Comparison of ENCODE assay signal across 8 cellular contexts in the genomic region with DNA sequence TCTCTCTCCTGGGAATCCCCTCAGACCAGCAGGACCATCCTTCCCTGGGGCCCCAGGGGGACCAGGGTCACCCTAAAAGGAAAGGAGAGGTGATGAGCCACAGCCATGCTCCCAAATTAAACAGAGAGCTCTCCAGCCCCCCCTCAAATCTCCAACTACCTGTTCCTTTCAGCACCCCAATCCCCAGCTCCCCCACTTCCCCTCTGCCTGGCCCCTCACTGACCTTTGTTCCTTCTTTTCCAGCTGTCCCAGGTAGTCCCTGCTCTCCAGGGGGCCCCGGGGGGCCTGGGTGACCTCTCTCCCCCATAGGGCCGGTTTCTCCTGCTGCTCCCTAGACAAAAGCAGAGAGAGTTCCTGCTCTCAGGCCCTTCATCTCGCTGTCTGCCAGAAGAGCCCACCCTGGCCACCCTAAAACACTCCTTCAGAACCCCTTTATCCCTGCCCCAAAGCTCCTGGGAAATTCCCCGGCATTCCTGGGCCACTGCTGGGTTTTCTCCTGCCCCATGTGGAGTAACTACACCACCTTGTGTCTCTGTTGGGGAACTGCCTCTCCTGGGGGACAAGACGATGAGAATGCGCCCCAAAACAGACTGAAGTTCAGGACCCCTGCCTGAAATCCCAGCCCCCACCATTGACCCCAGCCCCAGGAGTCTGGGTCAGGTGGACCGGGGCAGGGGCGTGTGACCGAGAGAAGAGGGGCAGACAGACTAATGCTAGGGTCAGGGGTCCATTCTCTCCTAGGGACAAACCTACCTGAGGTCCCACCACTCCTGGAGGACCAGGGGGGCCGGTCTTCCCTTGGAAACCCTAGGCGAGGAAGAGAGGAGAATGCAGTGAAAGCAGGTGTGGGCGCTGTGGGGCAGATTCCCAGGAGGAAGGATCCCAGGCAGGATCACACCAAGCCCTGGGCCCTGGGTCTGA. TPM values are rescaled to one million over a fixed set of nuclear protein-coding genes. Genes with fewer than 3 reads are reported as not detected.
DNase-seq lines count a peak whose midpoint lies in the region; FAIRE-seq and TF ChIP-seq lines count a peak whose summit lies in the region.
"Had no signal": no experiment of that assay in that cellular context is flagged by ENCODE, and none has a peak within 500 bp of the region (broad histone marks: within the 10 kb centered on the region; RNA-seq: fewer than 3 reads in every experiment).

No MANE protein-coding gene starts in this region.

- intact Hi-C loops in esophagus squamous epithelium (cut with DNase I), result no loop called here
- intact Hi-C loops in vagina (cut with DNase I), result no loop called here

- H2AFZ ChIP-seq in OCI-LY1 (ENCODE audit: low read length), result no peak overlapping the region

- TF ChIP-seq POLR2A in GM12891 (IDR thresholded peaks at IDR 0.05; ENCODE audit: low read depth, low read length) (no peak), esophagus squamous epithelium (IDR thresholded peaks at IDR 0.05) (no peak), vagina (IDR thresholded peaks at IDR 0.05) (no peak)

- H3K27me3 ChIP-seq in OCI-LY1 (ENCODE audit: insufficient read depth, low read length), result 0 out of 2 replicates have a peak, but pooled peaks cover 7% of the 10 kb centered on the region
- peaks cover 0 to 8% (median 0%) of the 10 kb centered on the region in 4 donors for H3K27me3 ChIP-seq in esophagus squamous epithelium
- no peaks in the 10 kb centered on the region for H3K27me3 ChIP-seq in vagina

- H3K27ac ChIP-seq in OCI-LY1 (ENCODE audit: low read depth, low read length, poor library complexity, severe bottlenecking), result no peak overlapping the region
- H3K27ac ChIP-seq in esophagus squamous epithelium, result no peak overlapping the region
- H3K27ac ChIP-seq in vagina, result no peak overlapping the region

- no peaks in the 10 kb centered on the region for H3F3A ChIP-seq in OCI-LY1 (ENCODE audit: insufficient read depth, low read length)

- no peaks in the 10 kb centered on the region for H3K9me3 ChIP-seq in OCI-LY1 (ENCODE audit: low read length)
- H3K9me3 ChIP-seq in esophagus squamous epithelium, result no peaks in the 10 kb centered on the region
- H3K9me3 ChIP-seq in vagina, result no peaks in the 10 kb centered on the region

- no peak overlapping the region for H3K4me2 ChIP-seq in OCI-LY1 (ENCODE audit: low read length)

- WGBS in esophagus squamous epithelium, 2 donors, result 33 to 73% methylated on average over 3 to 6 of the region's 12 CpGs

- H3K4me3 ChIP-seq in OCI-LY1 (ENCODE audit: low read depth, low read length, poor library complexity, severe bottlenecking) (no peak overlapping the region), esophagus squamous epithelium (no peak overlapping the region), retinal pigment epithelial cell (ENCODE audit: low read length) (no peak overlapping the region), vagina (no peak overlapping the region)

- H3K36me3 ChIP-seq in OCI-LY1 (ENCODE audit: insufficient read depth, low read length), result no peaks in the 10 kb centered on the region
- H3K36me3 ChIP-seq in esophagus squamous epithelium, result no peaks in the 10 kb centered on the region
- no peaks in the 10 kb centered on the region for H3K36me3 ChIP-seq in vagina

- H3K4me1 ChIP-seq in OCI-LY1 (ENCODE audit: insufficient read depth, low read length, severe bottlenecking), result no peaks in the 10 kb centered on the region
- no peaks in the 10 kb centered on the region for H3K4me1 ChIP-seq in esophagus squamous epithelium
- no peaks in the 10 kb centered on the region for H3K4me1 ChIP-seq in vagina

- FAIRE-seq in GM12891 (lab: Jason Lieb, UNC), result peak; percentile 75
- FAIRE-seq: frontal cortex had no signal

- DNase-seq in GM12891 (ENCODE audit: insufficient read length, low spot score), result peak; percentile 65
- DNase-seq in esophagus squamous epithelium (lab: John Stamatoyannopoulos, UW), result no peak
- DNase-seq in retinal pigment epithelial cell (ENCODE audit: low read depth), result no peak
- no peak for DNase-seq in OCI-M2 (lab: John Stamatoyannopoulos, UW; ENCODE audit: unreplicated experiment)
- no peak for DNase-seq in activated CD4-positive, CD25-positive, alpha-beta regulatory T cell treated with anti-CD3 and anti-CD28 coated beads, Interleukin-2, amount 50 U/mL, for 72 hours
- DNase-seq in vagina (ENCODE audit: extremely low spot score in 2 of 2), result no peak

- TF ChIP-seq CTCF in OCI-LY1 (IDR thresholded peaks at IDR 0.05; ENCODE audit: low read length) (peak; percentile 54), esophagus squamous epithelium (IDR thresholded peaks at IDR 0.05) (peak in 5 of 6 experiments; percentile 51 to 81 (median 63)), retinal pigment epithelial cell (conservative IDR thresholded peaks at IDR 0.05; ENCODE audit: low read depth, low read length) (peak; percentile 90), vagina (IDR thresholded peaks at IDR 0.05) (peak in 1 of 3 experiments; percentile 23)

- no peaks in the 10 kb centered on the region for H3K79me2 ChIP-seq in OCI-LY1 (ENCODE audit: insufficient read depth, low read length)

- no peaks in the 10 kb centered on the region for H4K20me1 ChIP-seq in OCI-LY1 (ENCODE audit: insufficient read depth, low read length)

- H3K9ac ChIP-seq in OCI-LY1 (ENCODE audit: low read length), result no peak overlapping the region

- no peaks in the 10 kb centered on the region for H3K9me2 ChIP-seq in OCI-LY1 (ENCODE audit: low read depth, low read length)

TF ChIP-seq in GM12891, 5 proteins besides CTCF, POLR2A, EP300 and RAD21:
- TF ChIP-seq POU2F2 (IDR thresholded peaks at IDR 0.05; ENCODE audit: low read depth, low read length) (no peak), PAX5 (IDR thresholded peaks at IDR 0.05; ENCODE audit: insufficient read depth, low read length, severe bottlenecking) (no peak)

RNA-seq across cellular contexts. Expression of a gene that starts 19.7 kb away (rescaled TPM):
- polyA plus RNA-seq in GM12891 (2012; ENCODE audit: low read depth, missing spikeins), result 0.50 TPM
- total RNA-seq in esophagus squamous epithelium (under 1 TPM; 0.23 to 0.61 (median 0.41) TPM), vagina (0.25 TPM)

RNA-seq across cellular contexts. Expression of a gene that starts 27.9 kb away (rescaled TPM):
- 22.0 TPM for polyA plus RNA-seq in GM12891 (2012; ENCODE audit: low read depth, missing spikeins)
- total RNA-seq in esophagus squamous epithelium, result 10 to 100 TPM; 13.9 to 26.7 (median 16.7) TPM
- 28.0 TPM for total RNA-seq in vagina

RNA-seq across cellular contexts. Expression of a gene that starts 28.1 kb away (rescaled TPM):
- 42.4 TPM for polyA plus RNA-seq in GM12891 (2012; ENCODE audit: low read depth, missing spikeins)
- 10 to 100 TPM; 43.1 to 72.4 (median 62.4) TPM for total RNA-seq in esophagus squamous epithelium
- total RNA-seq in vagina, result 36.3 TPM

RNA-seq across cellular contexts. Expression of a gene that starts 31.9 kb away (rescaled TPM):
- polyA plus RNA-seq in GM12891 (2012; ENCODE audit: low read depth, missing spikeins), result 19.0 TPM
- total RNA-seq in esophagus squamous epithelium (10 to 100 TPM; 15.1 to 42.5 (median 26.3) TPM), vagina (17.7 TPM)

RNA-seq across cellular contexts. Expression of a gene that starts 35.7 kb away (rescaled TPM):
- polyA plus RNA-seq in GM12891 (2012; ENCODE audit: low read depth, missing spikeins), result 25.2 TPM
- 10 to 100 TPM; 10.9 to 20.6 (median 13.9) TPM for total RNA-seq in esophagus squamous epithelium
- 32.7 TPM for total RNA-seq in vagina
